Comparison of ENCODE assay signal across 8 cellular contexts in the genomic region with DNA sequence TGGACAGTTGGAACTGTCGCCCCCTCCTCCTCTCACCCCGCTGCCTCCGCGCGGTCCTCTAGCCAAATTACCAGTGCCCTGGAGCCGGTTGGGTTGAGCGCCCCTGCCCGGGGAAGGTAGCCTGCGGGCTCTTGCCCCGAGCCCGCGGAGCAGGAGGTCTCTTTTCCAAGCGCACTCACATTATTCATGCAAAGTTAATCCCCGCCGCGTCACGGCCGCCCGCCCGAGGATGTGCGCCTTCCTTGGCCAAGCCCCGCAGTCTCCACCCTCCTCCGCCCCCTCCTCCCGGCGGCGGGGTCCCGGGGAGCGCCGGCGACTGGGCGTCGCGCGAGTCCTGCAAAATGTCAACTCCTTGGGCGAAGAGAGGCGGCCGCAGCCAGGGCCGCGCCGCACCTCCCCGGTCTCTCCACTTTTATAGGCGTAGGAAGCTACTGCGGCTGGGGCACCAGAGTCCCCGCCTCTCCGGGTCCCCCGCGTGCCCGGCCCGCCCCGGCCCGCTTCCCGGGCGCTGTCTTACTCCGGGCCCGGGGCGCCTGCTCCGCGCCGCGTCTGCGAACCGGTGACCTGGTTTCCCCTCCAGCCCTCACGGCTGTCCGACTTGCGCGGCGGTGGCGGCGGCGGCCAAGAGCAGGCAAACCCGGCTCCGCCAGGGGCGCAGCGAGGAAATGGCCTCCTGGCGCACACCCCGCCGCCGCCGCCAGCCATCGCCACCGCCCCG. TPM values are rescaled to one million over a fixed set of nuclear protein-coding genes. Genes with fewer than 3 reads are reported as not detected.
DNase-seq lines count a peak whose midpoint lies in the region; ATAC-seq, FAIRE-seq and TF ChIP-seq lines count a peak whose summit lies in the region.

Gene THRB (minus strand): TSS at position 235 of the 718 bp plus-strand sequence.

- H3K27me3 ChIP-seq in skeletal muscle tissue (ENCODE audit: control insufficient read depth in 3 of 3, insufficient read depth in 3 of 3, low read length in 3 of 3), result no peaks in the 10 kb centered on the region

- peak; percentile 52 for ATAC-seq in GM21367 (IDR thresholded peaks at IDR 0.05; ENCODE audit: unreplicated experiment)

- H3K9me3 ChIP-seq in kidney (ENCODE audit: control insufficient read depth in 1 of 2, low read length in 2 of 2) (no peaks in the 10 kb centered on the region), skeletal muscle tissue (ENCODE audit: control insufficient read depth in 3 of 3, low read length in 3 of 3) (no peaks in the 10 kb centered on the region)

- H3K27ac ChIP-seq in C4-2B (peak within 1 kb of the TSS; percentile 96), kidney (ENCODE audit: low read depth in 2 of 2, low read length in 2 of 2) (peak within 1 kb of the TSS; percentile 91 to 95), skeletal muscle tissue (ENCODE audit: low read depth, low read length) (peak within 1 kb of the TSS; percentile 93)

- H3K4me1 ChIP-seq in kidney (ENCODE audit: control insufficient read depth in 1 of 2, insufficient read depth in 1 of 2, low read depth in 1 of 2, low read length in 2 of 2), result no peaks in the 10 kb centered on the region
- H3K4me1 ChIP-seq in skeletal muscle tissue (ENCODE audit: control insufficient read depth in 3 of 3, insufficient read depth in 3 of 3, low read length in 3 of 3), result peaks cover 19 to 36% (median 29%) of the 10 kb centered on the region in 3 donors

- TF ChIP-seq CTCF in C4-2B (conservative IDR thresholded peaks at IDR 0.05) (peak; percentile 52), kidney (IDR thresholded peaks at IDR 0.05; ENCODE audit: borderline replicate concordance, extremely low read depth, insufficient read depth) (no peak)

- no peak for FAIRE-seq in kidney (lab: Jason Lieb, UNC)

- H3K4me3 ChIP-seq in kidney (ENCODE audit: low read length in 2 of 2) (peak within 1 kb of the TSS; percentile 80 to 87), skeletal muscle tissue (ENCODE audit: low read length in 3 of 3) (peak within 1 kb of the TSS; percentile 84 to 88 (median 84))

- intact Hi-C loops in kidney (cut with DNase I), result no loop called here

- H3K36me3 ChIP-seq in kidney (ENCODE audit: control insufficient read depth in 1 of 2, insufficient read depth in 2 of 2, low read length in 2 of 2), result no peaks in the 10 kb centered on the region
- H3K36me3 ChIP-seq in skeletal muscle tissue (ENCODE audit: control insufficient read depth in 3 of 3, insufficient read depth in 3 of 3, low read length in 3 of 3), result no peaks in the 10 kb centered on the region

- H3K9ac ChIP-seq in kidney (ENCODE audit: low read length in 2 of 2) (peak within 1 kb of the TSS; percentile 14 to 84), skeletal muscle tissue (ENCODE audit: low read depth in 1 of 3, low read length in 3 of 3) (peak within 1 kb of the TSS; percentile 82 to 94 (median 93))

- peak; percentile 8 for DNase-seq in NCI-H510A (lab: John Stamatoyannopoulos, UW)
- peak; percentile 16 for DNase-seq in cerebellum (ENCODE audit: low spot score)
- DNase-seq in kidney, result peak; percentile 93
- DNase-seq in NOMO-1 treated with DMSO at 0.1 percent for 48 hours (lab: John Stamatoyannopoulos, UW; ENCODE audit: unreplicated experiment), result no peak
- DNase-seq in NCI-H2107 treated with DMSO at 0.1 percent for 48 hours (lab: John Stamatoyannopoulos, UW; ENCODE audit: unreplicated experiment), result no peak

RNA-seq across cellular contexts. Expression of gene THRB, which starts in this region (rescaled TPM):
- total RNA-seq in cerebellum (7.7 TPM), kidney (17.2 TPM), skeletal muscle tissue (3.1 TPM)
- polyA plus RNA-seq in kidney (ENCODE audit: insufficient read depth, low read depth, low replicate concordance), result 4.5 TPM

Comparison
In these comparisons a context has a peak if more than half of its experiments do, and no peak if none do; other contexts are left out.
1. DNase-seq: peak in NCI-H510A (single experiment), cerebellum (single experiment) and kidney (single experiment); none in NOMO-1 treated with DMSO at 0.1 percent for 48 hours (single experiment) and NCI-H2107 treated with DMSO at 0.1 percent for 48 hours (single experiment).
2. Peak in every context shown above with its lines, with median percentiles within 50 percentile points of each other: H3K27ac ChIP-seq.